In the genomic region with DNA sequence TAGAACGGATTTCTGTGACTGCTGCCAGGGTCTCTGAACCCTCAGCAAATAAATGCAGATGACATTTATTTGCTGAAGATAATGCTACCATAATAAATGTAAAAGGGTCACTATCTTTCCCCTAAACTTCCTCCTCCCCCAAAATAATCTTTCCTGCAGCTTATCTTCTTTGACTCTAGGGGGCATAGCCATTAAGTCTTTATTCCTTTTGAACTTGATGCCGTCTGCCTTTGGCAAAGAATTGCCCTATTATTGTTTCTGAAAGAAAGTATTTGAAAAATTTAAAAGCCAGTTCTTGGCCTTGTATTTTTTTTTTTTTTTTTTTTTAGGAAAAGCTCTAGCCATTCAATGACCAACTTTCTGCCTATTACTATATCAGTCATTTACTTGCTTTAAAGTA, we compare ENCODE assay signal across 8 cellular contexts.
DNase-seq lines count a peak whose midpoint lies in the region; ATAC-seq, FAIRE-seq and TF ChIP-seq lines count a peak whose summit lies in the region.

No MANE protein-coding gene starts in this region.

- H3K4me3 Mint-ChIP-seq in neural progenitor cell: no peak overlapping the region

- ATAC-seq in HG02970 (IDR thresholded peaks at IDR 0.05; ENCODE audit: low FRiP score, unreplicated experiment): no peak

- H4K20me1 ChIP-seq in neural progenitor cell (ENCODE audit: low read depth): no peaks in the 10 kb centered on the region

- H3K4me1 ChIP-seq in neural progenitor cell: peaks cover 8% of the 10 kb centered on the region
- H3K4me1 ChIP-seq in small intestine (ENCODE audit: control insufficient read depth in 2 of 2, insufficient read depth in 1 of 2, low read depth in 1 of 2, low read length in 1 of 2): peaks cover 0 to 6% of the 10 kb centered on the region in 2 donors
- peaks cover 5% of the 10 kb centered on the region for H3K4me1 ChIP-seq in ovary (ENCODE audit: insufficient read depth)

- peak; percentile 43 for TF ChIP-seq CTCF in neural progenitor cell (IDR thresholded peaks at IDR 0.05)
- no peak for TF ChIP-seq CTCF in ovary (IDR thresholded peaks at IDR 0.05)

- peak; percentile 29 for DNase-seq in NCI-H2107 treated with DMSO at 0.1 percent for 48 hours (lab: John Stamatoyannopoulos, UW; ENCODE audit: unreplicated experiment)
- DNase-seq in NCI-H2107 (lab: John Stamatoyannopoulos, UW): no peak
- peak; percentile 47 for DNase-seq in NAMALWA (ENCODE audit: low spot score)
- DNase-seq in caudate nucleus (lab: John Stamatoyannopoulos, UW): no peak
- DNase-seq in neural progenitor cell (ENCODE audit: low spot score): no peak
- DNase-seq in small intestine: no peak
- no peak for DNase-seq in ovary

- no peak for TF ChIP-seq EP300 in ovary (IDR thresholded peaks at IDR 0.05)

- no peaks in the 10 kb centered on the region for H3K36me3 Mint-ChIP-seq in neural progenitor cell

- H3K27ac ChIP-seq in caudate nucleus (ENCODE audit: low read depth, low read length) (peak overlapping the region; percentile 48), neural progenitor cell (no peak overlapping the region), small intestine (ENCODE audit: low read depth in 1 of 2, low read length in 1 of 2) (no peak overlapping the region), ovary (no peak overlapping the region)

- no peaks in the 10 kb centered on the region for H3F3A ChIP-seq in neural progenitor cell (ENCODE audit: low read depth)

- intact Hi-C loops in ovary (cut with DNase I): no loop called here

- H3K9me3 ChIP-seq in neural progenitor cell (ENCODE audit: low read depth) (no peaks in the 10 kb centered on the region), small intestine (ENCODE audit: control insufficient read depth, low read depth) (no peaks in the 10 kb centered on the region), ovary (no peaks in the 10 kb centered on the region)

- H3K27me3 ChIP-seq in neural progenitor cell: peaks cover 20% of the 10 kb centered on the region
- no peaks in the 10 kb centered on the region for H3K27me3 ChIP-seq in small intestine (ENCODE audit: control insufficient read depth in 2 of 2, insufficient read depth in 2 of 2, low read length in 2 of 2)
- H3K27me3 ChIP-seq in ovary: no peaks in the 10 kb centered on the region

- 3 to 29% (median 20%) methylated on average over 2 of the region's 2 CpGs for WGBS in small intestine, 3 donors
- WGBS in ovary, 3 donors: 5 to 9% (median 6%) methylated on average over 2 of the region's 2 CpGs

- H3K79me2 ChIP-seq in neural progenitor cell (ENCODE audit: low read depth): no peaks in the 10 kb centered on the region

- H3K4me2 ChIP-seq in neural progenitor cell: no peak overlapping the region

- FAIRE-seq in small intestine (lab: Jason Lieb, UNC): no peak

- peaks cover 7% of the 10 kb centered on the region for H3K27me3 Mint-ChIP-seq in neural progenitor cell (ENCODE audit: insufficient read depth, low read depth)

- H3K4me3 ChIP-seq in neural progenitor cell (no peak overlapping the region), small intestine (ENCODE audit: low read depth in 1 of 2, low read length in 2 of 2) (no peak overlapping the region), ovary (no peak overlapping the region)

- no peak for TF ChIP-seq POLR2A in ovary (IDR thresholded peaks at IDR 0.05)

- H3K36me3 ChIP-seq in neural progenitor cell: no peaks in the 10 kb centered on the region
- no peaks in the 10 kb centered on the region for H3K36me3 ChIP-seq in small intestine (ENCODE audit: control insufficient read depth in 2 of 2, insufficient read depth in 2 of 2, low read length in 2 of 2)
- no peaks in the 10 kb centered on the region for H3K36me3 ChIP-seq in ovary

- H3K4me1 Mint-ChIP-seq in neural progenitor cell: peaks cover 39% of the 10 kb centered on the region

- no peak overlapping the region for H3K27ac Mint-ChIP-seq in neural progenitor cell

- H3K9me3 Mint-ChIP-seq in neural progenitor cell: no peaks in the 10 kb centered on the region

- H2AFZ ChIP-seq in neural progenitor cell (replicated peaks): no peak overlapping the region

- H3K9ac ChIP-seq in neural progenitor cell: no peak overlapping the region

Comparison
In these comparisons a context has a peak if more than half of its experiments do, and no peak if none do; other contexts are left out.
1. DNase-seq: peak in NCI-H2107 treated with DMSO at 0.1 percent for 48 hours (single experiment) and NAMALWA (single experiment); none in NCI-H2107 (single experiment), caudate nucleus (0 of 61), neural progenitor cell (single experiment), small intestine (single experiment) and ovary (0 of 5).